Comparison of ENCODE assay signal across 28 cellular contexts in genomic region chr7:40310213-40310612, GRCh38.
DNase-seq lines count a peak whose midpoint lies in the region; FAIRE-seq and TF ChIP-seq lines count a peak whose summit lies in the region.
"Had no signal": no experiment of that assay in that cellular context is flagged by ENCODE, and none has a peak within 500 bp of the region (broad histone marks: within the 10 kb centered on the region; RNA-seq: fewer than 3 reads in every experiment).

No MANE protein-coding gene starts in this region.

- no peaks in the 10 kb centered on the region for H3K9me3 ChIP-seq in astrocyte (ENCODE audit: insufficient read depth, low read depth, low read length)
- H3K9me3 ChIP-seq in skeletal muscle satellite cell (replicated peaks; ENCODE audit: low read length), result no peaks in the 10 kb centered on the region
- H3K9me3 ChIP-seq: thyroid gland had no signal

- peak; percentile 67 for FAIRE-seq in H54 (lab: Jason Lieb, UNC)
- no peak for FAIRE-seq in astrocyte (lab: Jason Lieb, UNC)
- FAIRE-seq: TTC549 had no signal

- no peak overlapping the region for H3K4me3 Mint-ChIP-seq in astrocyte (ENCODE audit: unreplicated experiment)
- H3K4me3 Mint-ChIP-seq: activated naive CD8-positive, alpha-beta T cell; activated T-cell treated with anti-CD3 and anti-CD28 coated beads, Interleukin-2, amount 50 U/mL, for 24 hours; CD8-positive, alpha-beta memory T cell; IgD-negative memory B cell; neural progenitor cell; stimulated activated naive CD8-positive, alpha-beta T cell treated with anti-CD3 and anti-CD28 coated beads, Interleukin-15, amount 100 ng/mL, for 72 hours; T-helper 1 cell treated with Interleukin-12 subunit alpha and Interleukin-12 subunit beta and Interleukin-4 antibody, amounts not matched to agents 30 μg/mL and 1 μg/mL, for 36 hours had no signal

- H4K20me1 ChIP-seq in astrocyte (ENCODE audit: insufficient read depth, low read length), result no peaks in the 10 kb centered on the region

- H3K36me3 Mint-ChIP-seq in astrocyte (ENCODE audit: low read depth, unreplicated experiment), result no peaks in the 10 kb centered on the region
- H3K36me3 Mint-ChIP-seq: activated naive CD8-positive, alpha-beta T cell; CD8-positive, alpha-beta memory T cell; IgD-negative memory B cell; neural progenitor cell had no signal

- peak overlapping the region; percentile 8 for H3K9ac ChIP-seq in astrocyte (ENCODE audit: low read length)
- H3K9ac ChIP-seq in skeletal muscle satellite cell (ENCODE audit: low read depth, low read length), result peak overlapping the region; percentile 8
- H3K9ac ChIP-seq: neural progenitor cell had no signal

- peak overlapping the region; percentile 54 for H3K27ac Mint-ChIP-seq in astrocyte (ENCODE audit: unreplicated experiment)
- H3K27ac Mint-ChIP-seq: activated naive CD8-positive, alpha-beta T cell; activated T-cell treated with anti-CD3 and anti-CD28 coated beads, Interleukin-2, amount 50 U/mL, for 24 hours; CD8-positive, alpha-beta memory T cell; IgD-negative memory B cell; neural progenitor cell; T-helper 1 cell treated with Interleukin-12 subunit alpha and Interleukin-12 subunit beta and Interleukin-4 antibody, amounts not matched to agents 30 μg/mL and 1 μg/mL, for 36 hours had no signal

- H3K4me1 Mint-ChIP-seq in astrocyte (ENCODE audit: low read depth, unreplicated experiment), result peaks cover 37% of the 10 kb centered on the region
- H3K4me1 Mint-ChIP-seq: neural progenitor cell; stimulated activated naive CD8-positive, alpha-beta T cell treated with anti-CD3 and anti-CD28 coated beads, Interleukin-15, amount 100 ng/mL, for 72 hours had no signal

- no peaks in the 10 kb centered on the region for H3K79me2 ChIP-seq in astrocyte (ENCODE audit: insufficient read depth, low read length)

- H3K27me3 ChIP-seq in astrocyte (ENCODE audit: insufficient read depth, low read length) (no peaks in the 10 kb centered on the region), skeletal muscle satellite cell (ENCODE audit: control insufficient read depth, insufficient read depth, low read length) (no peaks in the 10 kb centered on the region)
- H3K27me3 ChIP-seq: foreskin keratinocyte, neural progenitor cell, thyroid gland had no signal

- TF ChIP-seq POLR2A in H54 (IDR thresholded peaks at IDR 0.05; ENCODE audit: low read depth, low read length), result no peak

- no peaks in the 10 kb centered on the region for H3K27me3 Mint-ChIP-seq in astrocyte (ENCODE audit: low read depth, unreplicated experiment)
- H3K27me3 Mint-ChIP-seq: activated naive CD8-positive, alpha-beta T cell; activated T-cell treated with anti-CD3 and anti-CD28 coated beads, Interleukin-2, amount 50 U/mL, for 24 hours; CD8-positive, alpha-beta memory T cell; IgD-negative memory B cell; stimulated activated naive CD8-positive, alpha-beta T cell treated with anti-CD3 and anti-CD28 coated beads, Interleukin-15, amount 100 ng/mL, for 72 hours had no signal

- DNase-seq in H54 (ENCODE audit: insufficient read length, low spot score) (no peak), astrocyte (ENCODE audit: low read depth) (peak; percentile 76), kidney glomerular epithelial cell (lab: John Stamatoyannopoulos, UW) (peak; percentile 56), NCI-H2171 treated with DMSO at 0.1 percent for 48 hours (lab: John Stamatoyannopoulos, UW) (no peak), GDM1 (lab: John Stamatoyannopoulos, UW) (no peak), NCI-H146 treated with DMSO at 0.1 percent for 48 hours (lab: John Stamatoyannopoulos, UW; ENCODE audit: unreplicated experiment) (no peak)
- DNase-seq: activated CD4-positive, alpha-beta T cell treated with anti-CD3 and anti-CD28 coated beads, Interleukin-2, amount 50 U/mL, for 1 hour; activated CD4-positive, CD25-positive, alpha-beta regulatory T cell; activated effector memory CD4-positive, alpha-beta T cell treated with anti-CD3 and anti-CD28 coated beads, Interleukin-2, amount 50 U/mL, for 16 hours; activated T-cell treated with anti-CD3 and anti-CD28 coated beads, Interleukin-2, amount 50 U/mL, for 24 hours; anterior cingulate cortex; CD8-positive, alpha-beta memory T cell; foreskin keratinocyte; NCI-H1048; NCI-H1694 treated with DMSO at 0.1 percent for 48 hours; NCI-H446 treated with DMSO at 0.1 percent for 48 hours; NCI-H82; right cardiac atrium; stimulated activated naive CD8-positive, alpha-beta T cell treated with anti-CD3 and anti-CD28 coated beads, Interleukin-15, amount 100 ng/mL, for 72 hours; thyroid gland had no signal

- TF ChIP-seq CTCF in astrocyte (IDR thresholded peaks at IDR 0.05; ENCODE audit: insufficient read depth, low read depth, low read length), result no peak

- H3K4me2 ChIP-seq in astrocyte (ENCODE audit: low read length) (peak overlapping the region; percentile 47), skeletal muscle satellite cell (ENCODE audit: low read length) (no peak overlapping the region)
- H3K4me2 ChIP-seq: neural progenitor cell had no signal

- H3K9me3 Mint-ChIP-seq in astrocyte (ENCODE audit: unreplicated experiment), result peaks cover 5% of the 10 kb centered on the region
- H3K9me3 Mint-ChIP-seq: activated T-cell treated with anti-CD3 and anti-CD28 coated beads, Interleukin-2, amount 50 U/mL, for 24 hours; neural progenitor cell; stimulated activated naive CD8-positive, alpha-beta T cell treated with anti-CD3 and anti-CD28 coated beads, Interleukin-15, amount 100 ng/mL, for 72 hours; T-helper 1 cell treated with Interleukin-12 subunit alpha and Interleukin-12 subunit beta and Interleukin-4 antibody, amounts not matched to agents 30 μg/mL and 1 μg/mL, for 36 hours had no signal

- peak overlapping the region; percentile 24 for H3K27ac ChIP-seq in astrocyte (ENCODE audit: low read depth, low read length)
- H3K27ac ChIP-seq: coronary artery, foreskin keratinocyte, neural progenitor cell, thyroid gland had no signal

- H3K4me1 ChIP-seq in astrocyte (ENCODE audit: insufficient read depth, low read length) (peaks cover 33% of the 10 kb centered on the region), skeletal muscle satellite cell (ENCODE audit: control insufficient read depth, insufficient read depth, low read length) (peaks cover 48% of the 10 kb centered on the region)

- H3K4me3 ChIP-seq in astrocyte (ENCODE audit: insufficient read depth, low read depth, low read length), result no peak overlapping the region
- no peak overlapping the region for H3K4me3 ChIP-seq in skeletal muscle satellite cell (ENCODE audit: low read length)
- H3K4me3 ChIP-seq: coronary artery, lung, neural progenitor cell, thyroid gland had no signal

- H3K36me3 ChIP-seq in astrocyte (ENCODE audit: insufficient read depth, low read length) (no peaks in the 10 kb centered on the region), skeletal muscle satellite cell (ENCODE audit: insufficient read depth, low read length) (no peaks in the 10 kb centered on the region)
- H3K36me3 ChIP-seq: neural progenitor cell, thyroid gland had no signal

- no peak overlapping the region for H2AFZ ChIP-seq in astrocyte (ENCODE audit: low read depth, low read length)
- H2AFZ ChIP-seq: neural progenitor cell had no signal

Comparison
In these comparisons a context has a peak if more than half of its experiments do, and no peak if none do; other contexts are left out.
1. DNase-seq: peak in astrocyte (single experiment) and kidney glomerular epithelial cell (single experiment); none in H54 (single experiment), NCI-H2171 treated with DMSO at 0.1 percent for 48 hours (single experiment), GDM1 (single experiment) and NCI-H146 treated with DMSO at 0.1 percent for 48 hours (single experiment).